1 cellular context compared by ENCODE assay signal in genomic region chr9:114367823-114368609, GRCh38.
A peak's percentile ranks its signal among the peaks of the same experiment; 100 is the strongest.
TF ChIP-seq lines count a peak whose summit lies in the region.

No MANE protein-coding gene starts in this region.

TF ChIP-seq in K562, 482 proteins besides CTCF, POLR2A, EP300 and RAD21:
- TF ChIP-seq ZNF655 (CRISPR knock-in tag; IDR thresholded peaks at IDR 0.05) (no peak), BRF2 (IDR thresholded peaks at IDR 0.05; ENCODE audit: borderline replicate concordance, insufficient read depth, insufficient read length) (no peak), ZNF239 (CRISPR knock-in tag; IDR thresholded peaks at IDR 0.05) (no peak), POLR2G (IDR thresholded peaks at IDR 0.05; ENCODE audit: low read depth, low read length) (peak; percentile 66), RBM39 (optimal IDR thresholded peaks at IDR 0.05; ENCODE audit: low read depth, low read length) (no peak), THAP7 (CRISPR knock-in tag; IDR thresholded peaks at IDR 0.05) (no peak), SMAD4 (CRISPR knock-in tag; conservative IDR thresholded peaks at IDR 0.05) (no peak), POLR2AphosphoS2 (IDR thresholded peaks at IDR 0.05; ENCODE audit: low read length) (0 out of 2 replicates have a peak, but pooled peaks have one; percentile 35), ZNF583 (CRISPR knock-in tag; IDR thresholded peaks at IDR 0.05) (no peak)
